Comparison of ENCODE assay signal across 1 cellular context in the genomic region with DNA sequence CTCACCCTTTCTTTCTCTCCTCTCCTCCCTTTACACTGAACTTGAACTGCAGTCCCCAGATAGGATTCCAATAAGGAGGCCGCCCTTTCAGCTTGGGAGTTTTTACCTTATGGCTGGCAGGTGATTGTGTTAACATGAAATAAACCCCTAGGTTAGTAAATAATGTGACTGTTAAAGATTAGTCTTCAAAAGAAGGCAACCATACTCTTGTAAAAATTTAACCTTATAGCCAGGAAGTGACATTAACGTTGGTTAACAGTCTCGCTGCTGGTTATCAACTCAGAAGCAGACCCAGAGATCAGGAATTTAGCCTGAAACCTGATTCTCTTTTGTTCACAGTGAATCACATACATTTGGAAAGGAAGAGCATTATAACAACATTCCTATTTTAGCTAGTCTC.
TF ChIP-seq lines count a peak whose summit lies in the region.

No MANE protein-coding gene starts in this region.

TF ChIP-seq in endothelial cell of umbilical vein, 7 proteins besides CTCF, POLR2A, EP300 and RAD21 (continued from another document):
- TF ChIP-seq JUN (IDR thresholded peaks at IDR 0.05; ENCODE audit: borderline replicate concordance, insufficient read depth, insufficient read length, low read depth), result no peak
